ENCODE assay signal across 20 cellular contexts in genomic region chr22:34833982-34834510, GRCh38.
DNase-seq lines count a peak whose midpoint lies in the region; ATAC-seq and TF ChIP-seq lines count a peak whose summit lies in the region.
"Had no signal": no experiment of that assay in that cellular context is flagged by ENCODE, and none has a peak within 500 bp of the region (broad histone marks: within the 10 kb centered on the region; RNA-seq: fewer than 3 reads in every experiment).

No MANE protein-coding gene starts in this region.

- peaks cover 12% of the 10 kb centered on the region for H3K4me1 ChIP-seq in neural progenitor cell
- H3K4me1 ChIP-seq in hepatocyte (ENCODE audit: insufficient read depth) = no peaks in the 10 kb centered on the region
- H3K4me1 ChIP-seq: BLaER1 had no signal

- no peaks in the 10 kb centered on the region for H3K27me3 ChIP-seq in neural progenitor cell
- no peaks in the 10 kb centered on the region for H3K27me3 ChIP-seq in hepatocyte
- H3K27me3 ChIP-seq: BLaER1, MG63 had no signal

- no peaks in the 10 kb centered on the region for H3K9me3 Mint-ChIP-seq in neural progenitor cell
- H3K9me3 Mint-ChIP-seq: CD8-positive, alpha-beta T cell had no signal

- H3K79me2 ChIP-seq in neural progenitor cell (ENCODE audit: low read depth) (no peaks in the 10 kb centered on the region), hepatocyte (no peaks in the 10 kb centered on the region)

- ATAC-seq in left lobe of liver = no peak
- ATAC-seq: CD8-positive, alpha-beta T cell; SK-N-SH treated with all-trans-retinoic acid at 6 μM for 48 hours had no signal

- H3K36me3 ChIP-seq in neural progenitor cell (no peaks in the 10 kb centered on the region), hepatocyte (replicated peaks; ENCODE audit: insufficient read depth, low read depth) (no peaks in the 10 kb centered on the region)
- H3K36me3 ChIP-seq: BLaER1, MG63 had no signal

- peaks cover 2% of the 10 kb centered on the region for H3K27me3 Mint-ChIP-seq in neural progenitor cell (ENCODE audit: insufficient read depth, low read depth)

- H3K9me3 ChIP-seq in neural progenitor cell (ENCODE audit: low read depth) (no peaks in the 10 kb centered on the region), hepatocyte (ENCODE audit: low read depth) (no peaks in the 10 kb centered on the region)
- H3K9me3 ChIP-seq: BLaER1, MG63 had no signal

- no peaks in the 10 kb centered on the region for H3K9me2 ChIP-seq in hepatocyte (replicated peaks; ENCODE audit: insufficient read depth)

- peak; percentile 53 for DNase-seq in RPMI7951 (ENCODE audit: low read depth)
- peak; percentile 9 for DNase-seq in globus pallidus (ENCODE audit: low spot score)
- peak; percentile 4 for DNase-seq in neural progenitor cell (ENCODE audit: low spot score)
- DNase-seq in NCI-H510A treated with DMSO at 0.1 percent for 48 hours (lab: John Stamatoyannopoulos, UW) = no peak
- no peak for DNase-seq in hepatocyte (ENCODE audit: low spot score)
- no peak for DNase-seq in left lobe of liver (ENCODE audit: low spot score)
- no peak for DNase-seq in stimulated activated CD4-positive, alpha-beta T cell treated with anti-CD3 and anti-CD28 coated beads, Interleukin-15, amount 100 ng/mL, for 24 hours
- DNase-seq: Calu3; CD8-positive, alpha-beta T cell; DMS153; GOT3; Kasumi-1; MG63; NCI-H187; NCI-H2227 treated with DMSO at 0.1 percent for 48 hours; NCI-H510A; NCI-H748 treated with DMSO at 0.1 percent for 48 hours; SIG-M5 had no signal

- H3K27ac ChIP-seq in neural progenitor cell (no peak overlapping the region), hepatocyte (no peak overlapping the region)
- H3K27ac ChIP-seq: BLaER1 had no signal

- H3K4me2 ChIP-seq in neural progenitor cell (no peak overlapping the region), hepatocyte (no peak overlapping the region)
- H3K4me2 ChIP-seq: BLaER1 had no signal

- H3K9ac ChIP-seq in neural progenitor cell = no peak overlapping the region
- H3K9ac ChIP-seq: BLaER1 had no signal

- peaks cover 36% of the 10 kb centered on the region for H3K4me1 Mint-ChIP-seq in neural progenitor cell

- no peak overlapping the region for H3K27ac Mint-ChIP-seq in neural progenitor cell
- H3K27ac Mint-ChIP-seq: CD8-positive, alpha-beta T cell had no signal

- peak overlapping the region; percentile 15 for H2AFZ ChIP-seq in neural progenitor cell (replicated peaks)
- H2AFZ ChIP-seq in hepatocyte = no peak overlapping the region

- H3K4me3 Mint-ChIP-seq in neural progenitor cell = no peak overlapping the region
- H3K4me3 Mint-ChIP-seq: CD8-positive, alpha-beta T cell had no signal

- no peaks in the 10 kb centered on the region for H3K36me3 Mint-ChIP-seq in neural progenitor cell
- H3K36me3 Mint-ChIP-seq: CD8-positive, alpha-beta T cell had no signal

- H3F3A ChIP-seq in neural progenitor cell (ENCODE audit: low read depth) = no peaks in the 10 kb centered on the region

- WGBS in hepatocyte (ENCODE audit: low lambda C conversion rate, missing lambda C conversion rate) = 81% methylated on average over 6 of the region's 6 CpGs

- H3K4me3 ChIP-seq in neural progenitor cell = no peak overlapping the region
- no peak overlapping the region for H3K4me3 ChIP-seq in hepatocyte
- H3K4me3 ChIP-seq: BLaER1, MG63 had no signal

- TF ChIP-seq CTCF in neural progenitor cell (IDR thresholded peaks at IDR 0.05) (no peak), hepatocyte (IDR thresholded peaks at IDR 0.05; ENCODE audit: poor library complexity) (no peak)

- H4K20me1 ChIP-seq in neural progenitor cell (ENCODE audit: low read depth) (no peaks in the 10 kb centered on the region), hepatocyte (ENCODE audit: insufficient read depth, poor library complexity, severe bottlenecking) (no peaks in the 10 kb centered on the region)
- H4K20me1 ChIP-seq: BLaER1 had no signal

Comparison
In these comparisons a context has a peak if more than half of its experiments do, and no peak if none do; other contexts are left out.
1. DNase-seq: peak in RPMI7951 (single experiment), globus pallidus (single experiment) and neural progenitor cell (single experiment); none in NCI-H510A treated with DMSO at 0.1 percent for 48 hours (single experiment), hepatocyte (single experiment), left lobe of liver (single experiment) and stimulated activated CD4-positive, alpha-beta T cell treated with anti-CD3 and anti-CD28 coated beads, Interleukin-15, amount 100 ng/mL, for 24 hours (single experiment).